ENCODE assay signal across 23 cellular contexts in the genomic region with DNA sequence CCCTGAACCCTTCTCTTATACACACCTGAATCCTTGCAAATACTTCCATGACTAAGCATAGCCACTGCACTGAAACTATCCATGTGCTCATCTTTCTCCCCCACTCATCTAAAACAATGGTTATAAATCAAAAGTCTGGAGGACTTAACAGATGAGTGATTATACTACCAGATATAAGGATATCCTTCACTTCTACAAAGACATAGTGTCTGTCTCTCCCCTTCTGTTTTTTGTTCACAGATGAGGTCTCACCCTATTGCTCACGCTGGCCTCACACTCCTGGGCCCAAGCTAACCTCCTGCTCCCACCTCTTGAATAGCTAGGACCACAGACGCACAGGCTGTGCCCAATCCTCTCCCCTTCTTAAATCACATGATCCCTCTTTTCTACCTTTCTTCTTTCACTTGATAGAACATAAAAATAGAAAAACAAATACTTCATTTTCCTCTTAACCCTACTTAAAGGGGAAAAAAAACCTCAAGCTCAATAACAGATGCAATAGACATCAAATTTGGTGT. TPM values are rescaled to one million over a fixed set of nuclear protein-coding genes. Genes with fewer than 3 reads are reported as not detected.
DNase-seq lines count a peak whose midpoint lies in the region; ATAC-seq, FAIRE-seq and TF ChIP-seq lines count a peak whose summit lies in the region.
"Had no signal": no experiment of that assay in that cellular context is flagged by ENCODE, and none has a peak within 500 bp of the region (broad histone marks: within the 10 kb centered on the region; RNA-seq: fewer than 3 reads in every experiment).

No MANE protein-coding gene starts in this region.

- peak; percentile 88 for FAIRE-seq in H54 (lab: Jason Lieb, UNC)
- FAIRE-seq: GM12891 had no signal

- no peaks in the 10 kb centered on the region for H3K4me1 ChIP-seq in psoas muscle

- no peak for ATAC-seq in T-helper 17 cell
- no peak for ATAC-seq in psoas muscle
- ATAC-seq in HG03108 (IDR thresholded peaks at IDR 0.05; ENCODE audit: unreplicated experiment), result no peak
- ATAC-seq: PC-3 had no signal

- 44 to 95% (median 69%) methylated on average over 2 of the region's 2 CpGs for WGBS in psoas muscle, 3 donors

- peaks cover 4% of the 10 kb centered on the region for H3K4me1 Mint-ChIP-seq in T-helper 17 cell
- H3K4me1 Mint-ChIP-seq in activated T-cell treated with anti-CD3 and anti-CD28 coated beads, Interleukin-2, amount 50 U/mL, for 24 hours (ENCODE audit: low read depth), result no peaks in the 10 kb centered on the region
- H3K4me1 Mint-ChIP-seq: CD14-positive monocyte had no signal

- H3K27me3 ChIP-seq in psoas muscle (ENCODE audit: insufficient read depth in 3 of 3, low read length in 2 of 3), result no peaks in the 10 kb centered on the region

- H3K9me3 Mint-ChIP-seq in activated T-cell treated with anti-CD3 and anti-CD28 coated beads, Interleukin-2, amount 50 U/mL, for 24 hours, result no peaks in the 10 kb centered on the region
- H3K9me3 Mint-ChIP-seq: CD14-positive monocyte had no signal

- H3K27ac ChIP-seq in psoas muscle, result no peak overlapping the region
- H3K27ac ChIP-seq: 22Rv1, GM23248 had no signal

- H3K36me3 Mint-ChIP-seq in T-helper 17 cell (ENCODE audit: low read depth), result no peaks in the 10 kb centered on the region
- H3K36me3 Mint-ChIP-seq in activated T-cell treated with anti-CD3 and anti-CD28 coated beads, Interleukin-2, amount 50 U/mL, for 24 hours (ENCODE audit: low read depth), result no peaks in the 10 kb centered on the region
- H3K36me3 Mint-ChIP-seq: CD14-positive monocyte had no signal

- DNase-seq in DMS53 (lab: John Stamatoyannopoulos, UW) (peak; percentile 44), DMS53 treated with DMSO at 0.1 percent for 48 hours (lab: John Stamatoyannopoulos, UW; ENCODE audit: unreplicated experiment) (no peak), H54 (ENCODE audit: insufficient read length, low spot score) (no peak), T-helper 17 cell (no peak), renal cortical epithelial cell (ENCODE audit: low read depth) (peak; percentile 29), psoas muscle (no peak)
- DNase-seq in activated T-cell treated with anti-CD3 and anti-CD28 coated beads, Interleukin-2, amount 50 U/mL, for 24 hours, result no peak
- DNase-seq: DMS 273 treated with DMSO at 0.1 percent for 48 hours, EL, GM23248, HCEC 1CT, KBM-7, NCI-H1930, NCI-H446 treated with DMSO at 0.1 percent for 48 hours, NCI-H82, PC-3, RPMI8226, SIG-M5 had no signal

- TF ChIP-seq CTCF in psoas muscle (IDR thresholded peaks at IDR 0.05), result no peak

- H3K9me3 ChIP-seq in T-helper 17 cell (ENCODE audit: control insufficient read depth, low read length, poor library complexity, severe bottlenecking), result no peaks in the 10 kb centered on the region
- no peaks in the 10 kb centered on the region for H3K9me3 ChIP-seq in psoas muscle

- no peak overlapping the region for H3K4me3 Mint-ChIP-seq in T-helper 17 cell
- H3K4me3 Mint-ChIP-seq in activated T-cell treated with anti-CD3 and anti-CD28 coated beads, Interleukin-2, amount 50 U/mL, for 24 hours, result no peak overlapping the region
- H3K4me3 Mint-ChIP-seq: CD14-positive monocyte had no signal

- peaks cover 0 to 14% of the 10 kb centered on the region in 2 donors for H3K36me3 ChIP-seq in psoas muscle (ENCODE audit: insufficient read depth in 1 of 2, low read depth in 1 of 2)

- no peak for TF ChIP-seq POLR2A in H54 (IDR thresholded peaks at IDR 0.05; ENCODE audit: low read depth, low read length)

- H3K4me3 ChIP-seq in psoas muscle, result no peak overlapping the region
- H3K4me3 ChIP-seq: GM23248 had no signal

- no peaks in the 10 kb centered on the region for H3K27me3 Mint-ChIP-seq in T-helper 17 cell
- H3K27me3 Mint-ChIP-seq in activated T-cell treated with anti-CD3 and anti-CD28 coated beads, Interleukin-2, amount 50 U/mL, for 24 hours, result no peaks in the 10 kb centered on the region

- intact Hi-C loops in psoas muscle (cut with DNase I), result no loop called here

- H3K27ac Mint-ChIP-seq in T-helper 17 cell, result peak overlapping the region; percentile 61
- no peak overlapping the region for H3K27ac Mint-ChIP-seq in activated T-cell treated with anti-CD3 and anti-CD28 coated beads, Interleukin-2, amount 50 U/mL, for 24 hours
- H3K27ac Mint-ChIP-seq: CD14-positive monocyte had no signal

RNA-seq across cellular contexts. Expression of a gene that starts 19.2 kb away (rescaled TPM):
- total RNA-seq in T-helper 17 cell (1 to 10 TPM; 4.3 to 6.9 TPM), renal cortical epithelial cell (15.3 and 27.0 TPM in 2 replicates), psoas muscle (10 to 100 TPM in 3 of 4 donors, 1 to 10 TPM in 1; 9.7 to 19.4 (median 14.4) TPM)
- 1 to 10 TPM; 4.5 to 7.9 (median 5.4) TPM for polyA plus RNA-seq in psoas muscle

RNA-seq across cellular contexts. Expression of a gene that starts 56.5 kb away (rescaled TPM):
- not detected for total RNA-seq in T-helper 17 cell
- 0.10 TPM in 1 of 2 replicates, not detected in the other for total RNA-seq in renal cortical epithelial cell
- 1 to 10 TPM in 1 of 4 donors, not detected in 3; 1.3 TPM for total RNA-seq in psoas muscle
- not detected for polyA plus RNA-seq in psoas muscle
- total RNA-seq: GM23248, PC-3 had no signal
- polyA plus RNA-seq: AG04450, CD14-positive monocyte, GM23248 had no signal

Comparison
In these comparisons a context has a peak if more than half of its experiments do, and no peak if none do; other contexts are left out.
1. DNase-seq: peak in DMS53 (single experiment) and renal cortical epithelial cell (single experiment); none in DMS53 treated with DMSO at 0.1 percent for 48 hours (single experiment), H54 (single experiment), T-helper 17 cell (0 of 3), psoas muscle (0 of 2) and activated T-cell treated with anti-CD3 and anti-CD28 coated beads, Interleukin-2, amount 50 U/mL, for 24 hours (single experiment).